ENCODE assay signal across 20 cellular contexts in genomic region chr3:147903037-147903436, GRCh38.
"Had no signal": no experiment of that assay in that cellular context is flagged by ENCODE, and none has a peak within 500 bp of the region (broad histone marks: within the 10 kb centered on the region; RNA-seq: fewer than 3 reads in every experiment).

No MANE protein-coding gene starts in this region.

- H3K79me2 ChIP-seq: hepatocyte had no signal

- H3K9me3 ChIP-seq: pancreas, thoracic aorta, upper lobe of right lung had no signal

- H3K4me1 ChIP-seq: breast epithelium, left ventricle myocardium inferior, pancreas, sigmoid colon, spleen, upper lobe of right lung had no signal

- H3K36me3 ChIP-seq: breast epithelium, left ventricle myocardium inferior, pancreas, sigmoid colon, spleen, thoracic aorta, upper lobe of right lung had no signal

- DNase-seq: activated CD4-positive, alpha-beta T cell treated with anti-CD3 and anti-CD28 coated beads, Interleukin-2, amount 50 U/mL, for 1 hour; activated CD8-positive, alpha-beta memory T cell treated with anti-CD3 and anti-CD28 coated beads, Interleukin-2, amount 50 U/mL, for 4 hours; activated naive CD4-positive, alpha-beta T cell treated with anti-CD3 and anti-CD28 coated beads, Interleukin-2, amount 10 ng/mL, durations not matched to agents 7 days and 5 days; activated T-cell treated with anti-CD3 and anti-CD28 coated beads, Interleukin-2, amount 50 U/mL, for 4 hours; aorta; cerebellar nuclear complex; effector CD8-positive, alpha-beta T cell; foreskin fibroblast; kidney glomerular epithelial cell; left ventricle myocardium inferior; mammary epithelial cell; pancreas; sigmoid colon; spleen; stimulated activated CD4-positive, alpha-beta T cell treated with anti-CD3 and anti-CD28 coated beads, Interleukin-4, amount 100 ng/mL, for 4 hours; stimulated activated naive B cell treated with anti-CD40 and anti-IgM and Interleukin-4, amounts not matched to agents 10 μg/mL and 1 μg/mL and 100 μg/mL, for 72 hours; upper lobe of right lung had no signal

- H3K4me2 ChIP-seq: hepatocyte had no signal

- H3K4me3 ChIP-seq: breast epithelium, hepatocyte, left ventricle myocardium inferior, pancreas, sigmoid colon, spleen, thoracic aorta, upper lobe of right lung had no signal

- H2AFZ ChIP-seq: hepatocyte had no signal

- H3K27me3 ChIP-seq: breast epithelium, hepatocyte, pancreas, sigmoid colon, spleen, upper lobe of right lung had no signal

- H3K27ac ChIP-seq: breast epithelium, hepatocyte, left ventricle myocardium inferior, pancreas, sigmoid colon, spleen, thoracic aorta, upper lobe of right lung had no signal
